23 cellular contexts compared by ENCODE assay signal in genomic region chr4:156473175-156473574, GRCh38.
A peak's percentile ranks its signal among the peaks of the same experiment; 100 is the strongest.
DNase-seq lines count a peak whose midpoint lies in the region; ATAC-seq lines count a peak whose summit lies in the region.
"Had no signal": no experiment of that assay in that cellular context is flagged by ENCODE, and none has a peak within 500 bp of the region (broad histone marks: within the 10 kb centered on the region; RNA-seq: fewer than 3 reads in every experiment).

No MANE protein-coding gene starts in this region.

- H3K36me3 ChIP-seq in SJCRH30 = no peaks in the 10 kb centered on the region
- H3K36me3 ChIP-seq: BE2C, heart left ventricle, right atrium auricular region had no signal

- peak; percentile 61 for ATAC-seq in stimulated activated naive CD8-positive, alpha-beta T cell treated with anti-CD3 and anti-CD28 coated beads, Interleukin-15, amount 100 ng/mL, for 72 hours
- ATAC-seq in stimulated activated naive CD8-positive, alpha-beta T cell treated with anti-CD3 and anti-CD28 coated beads, Interleukin-15, Interleukin-2, amounts not matched to agents 100 U/mL and 50 U/mL, for 24 hours = no peak
- ATAC-seq in HG02852 (IDR thresholded peaks at IDR 0.05; ENCODE audit: unreplicated experiment) = peak; percentile 52
- ATAC-seq in stimulated activated effector memory CD8-positive, alpha-beta T cell treated with anti-CD3 and anti-CD28 coated beads, Interleukin-12 subunit alpha, Interleukin-12 subunit beta, amount 100 ng/mL, for 72 hours = peak; percentile 55
- no peak for ATAC-seq in activated CD8-positive, alpha-beta T cell treated with anti-CD3 and anti-CD28 coated beads, Interleukin-2, amount 10 ng/mL, durations not matched to agents 7 days and 5 days
- ATAC-seq: heart left ventricle; K562; left colon; naive thymus-derived CD4-positive, alpha-beta T cell had no signal

- H3K27ac Mint-ChIP-seq in stimulated activated naive CD8-positive, alpha-beta T cell treated with anti-CD3 and anti-CD28 coated beads, Interleukin-15, amount 100 ng/mL, for 72 hours = no peak overlapping the region
- H3K27ac Mint-ChIP-seq in stimulated activated effector memory CD8-positive, alpha-beta T cell treated with anti-CD3 and anti-CD28 coated beads, Interleukin-12 subunit alpha, Interleukin-12 subunit beta, amount 100 ng/mL, for 72 hours = no peak overlapping the region
- H3K27ac Mint-ChIP-seq in activated CD8-positive, alpha-beta T cell treated with anti-CD3 and anti-CD28 coated beads, Interleukin-2, amount 10 ng/mL, durations not matched to agents 7 days and 5 days = no peak overlapping the region
- H3K27ac Mint-ChIP-seq in activated naive CD4-positive, alpha-beta T cell treated with anti-CD3 and anti-CD28 coated beads for 36 hours = no peak overlapping the region
- H3K27ac Mint-ChIP-seq: naive thymus-derived CD4-positive, alpha-beta T cell had no signal

- peak overlapping the region; percentile 25; the same call in 1 of the 2 replicates for H3K27ac ChIP-seq in SJCRH30
- H3K27ac ChIP-seq: heart left ventricle, right atrium auricular region had no signal

- no peaks in the 10 kb centered on the region for H3K4me1 Mint-ChIP-seq in stimulated activated naive CD8-positive, alpha-beta T cell treated with anti-CD3 and anti-CD28 coated beads, Interleukin-15, amount 100 ng/mL, for 72 hours
- H3K4me1 Mint-ChIP-seq in stimulated activated effector memory CD8-positive, alpha-beta T cell treated with anti-CD3 and anti-CD28 coated beads, Interleukin-12 subunit alpha, Interleukin-12 subunit beta, amount 100 ng/mL, for 72 hours = no peaks in the 10 kb centered on the region
- H3K4me1 Mint-ChIP-seq in activated CD8-positive, alpha-beta T cell treated with anti-CD3 and anti-CD28 coated beads, Interleukin-2, amount 10 ng/mL, durations not matched to agents 7 days and 5 days (ENCODE audit: low read depth) = no peaks in the 10 kb centered on the region
- no peaks in the 10 kb centered on the region for H3K4me1 Mint-ChIP-seq in activated naive CD4-positive, alpha-beta T cell treated with anti-CD3 and anti-CD28 coated beads for 36 hours (ENCODE audit: low read depth)
- H3K4me1 Mint-ChIP-seq: naive thymus-derived CD4-positive, alpha-beta T cell had no signal

- CTCF ChIA-PET in activated CD8-positive, alpha-beta T cell treated with anti-CD3 and anti-CD28 coated beads, Interleukin-2, amount 10 ng/mL, durations not matched to agents 7 days and 5 days (lab: Charles Lee) = no interaction called here
- CTCF ChIA-PET in activated naive CD4-positive, alpha-beta T cell treated with anti-CD3 and anti-CD28 coated beads for 36 hours (lab: Charles Lee) = no interaction called here

- peaks cover 13% of the 10 kb centered on the region for H3K4me1 ChIP-seq in SJCRH30
- H3K4me1 ChIP-seq: BE2C, heart left ventricle, right atrium auricular region had no signal

- H3K9me3 Mint-ChIP-seq in stimulated activated naive CD8-positive, alpha-beta T cell treated with anti-CD3 and anti-CD28 coated beads, Interleukin-15, amount 100 ng/mL, for 72 hours = no peaks in the 10 kb centered on the region
- peaks cover 8% of the 10 kb centered on the region for H3K9me3 Mint-ChIP-seq in stimulated activated effector memory CD8-positive, alpha-beta T cell treated with anti-CD3 and anti-CD28 coated beads, Interleukin-12 subunit alpha, Interleukin-12 subunit beta, amount 100 ng/mL, for 72 hours
- H3K9me3 Mint-ChIP-seq in activated CD8-positive, alpha-beta T cell treated with anti-CD3 and anti-CD28 coated beads, Interleukin-2, amount 10 ng/mL, durations not matched to agents 7 days and 5 days (ENCODE audit: insufficient read depth) = no peaks in the 10 kb centered on the region
- H3K9me3 Mint-ChIP-seq in activated naive CD4-positive, alpha-beta T cell treated with anti-CD3 and anti-CD28 coated beads for 36 hours = peaks cover 5% of the 10 kb centered on the region

- no peak overlapping the region for H3K4me3 Mint-ChIP-seq in stimulated activated naive CD8-positive, alpha-beta T cell treated with anti-CD3 and anti-CD28 coated beads, Interleukin-15, amount 100 ng/mL, for 72 hours
- no peak overlapping the region for H3K4me3 Mint-ChIP-seq in stimulated activated effector memory CD8-positive, alpha-beta T cell treated with anti-CD3 and anti-CD28 coated beads, Interleukin-12 subunit alpha, Interleukin-12 subunit beta, amount 100 ng/mL, for 72 hours
- no peak overlapping the region for H3K4me3 Mint-ChIP-seq in activated CD8-positive, alpha-beta T cell treated with anti-CD3 and anti-CD28 coated beads, Interleukin-2, amount 10 ng/mL, durations not matched to agents 7 days and 5 days
- H3K4me3 Mint-ChIP-seq in activated naive CD4-positive, alpha-beta T cell treated with anti-CD3 and anti-CD28 coated beads for 36 hours = no peak overlapping the region
- H3K4me3 Mint-ChIP-seq: naive thymus-derived CD4-positive, alpha-beta T cell had no signal

- POLR2A ChIA-PET in activated CD8-positive, alpha-beta T cell treated with anti-CD3 and anti-CD28 coated beads, Interleukin-2, amount 10 ng/mL, durations not matched to agents 7 days and 5 days (lab: Charles Lee) = no interaction called here

- intact Hi-C loops in activated naive CD4-positive, alpha-beta T cell treated with anti-CD3 and anti-CD28 coated beads for 36 hours (cut with micrococcal nuclease) = no loop called here

- H3K27me3 Mint-ChIP-seq in stimulated activated naive CD8-positive, alpha-beta T cell treated with anti-CD3 and anti-CD28 coated beads, Interleukin-15, amount 100 ng/mL, for 72 hours = no peaks in the 10 kb centered on the region
- no peaks in the 10 kb centered on the region for H3K27me3 Mint-ChIP-seq in activated CD8-positive, alpha-beta T cell treated with anti-CD3 and anti-CD28 coated beads, Interleukin-2, amount 10 ng/mL, durations not matched to agents 7 days and 5 days (ENCODE audit: low read depth)
- no peaks in the 10 kb centered on the region for H3K27me3 Mint-ChIP-seq in activated naive CD4-positive, alpha-beta T cell treated with anti-CD3 and anti-CD28 coated beads for 36 hours (ENCODE audit: low read depth)
- H3K27me3 Mint-ChIP-seq: naive thymus-derived CD4-positive, alpha-beta T cell had no signal

- H3K9me3 ChIP-seq in SJCRH30 (replicated peaks) = no peaks in the 10 kb centered on the region
- H3K9me3 ChIP-seq: BE2C, heart left ventricle, right atrium auricular region had no signal

- H3K36me3 Mint-ChIP-seq in stimulated activated effector memory CD8-positive, alpha-beta T cell treated with anti-CD3 and anti-CD28 coated beads, Interleukin-12 subunit alpha, Interleukin-12 subunit beta, amount 100 ng/mL, for 72 hours = no peaks in the 10 kb centered on the region
- no peaks in the 10 kb centered on the region for H3K36me3 Mint-ChIP-seq in activated CD8-positive, alpha-beta T cell treated with anti-CD3 and anti-CD28 coated beads, Interleukin-2, amount 10 ng/mL, durations not matched to agents 7 days and 5 days (ENCODE audit: low read depth)
- no peaks in the 10 kb centered on the region for H3K36me3 Mint-ChIP-seq in activated naive CD4-positive, alpha-beta T cell treated with anti-CD3 and anti-CD28 coated beads for 36 hours (ENCODE audit: low read depth)
- H3K36me3 Mint-ChIP-seq: naive thymus-derived CD4-positive, alpha-beta T cell had no signal

- no peaks in the 10 kb centered on the region for H3K27me3 ChIP-seq in SJCRH30
- H3K27me3 ChIP-seq: BE2C, right atrium auricular region had no signal

- no peak for DNase-seq in stimulated activated naive CD8-positive, alpha-beta T cell treated with anti-CD3 and anti-CD28 coated beads, Interleukin-15, amount 100 ng/mL, for 72 hours
- no peak for DNase-seq in stimulated activated naive CD8-positive, alpha-beta T cell treated with anti-CD3 and anti-CD28 coated beads, Interleukin-15, Interleukin-2, amounts not matched to agents 100 U/mL and 50 U/mL, for 24 hours
- DNase-seq in SJCRH30 = no peak
- DNase-seq in stimulated activated effector memory CD8-positive, alpha-beta T cell treated with anti-CD3 and anti-CD28 coated beads, Interleukin-12 subunit alpha, Interleukin-12 subunit beta, amount 100 ng/mL, for 72 hours (ENCODE audit: low spot score in 2 of 2) = no peak
- DNase-seq in NCI-H1092 (lab: John Stamatoyannopoulos, UW) = no peak
- DNase-seq in activated CD8-positive, alpha-beta T cell treated with anti-CD3 and anti-CD28 coated beads, Interleukin-2, amount 10 ng/mL, durations not matched to agents 7 days and 5 days = no peak
- DNase-seq in activated naive CD4-positive, alpha-beta T cell treated with anti-CD3 and anti-CD28 coated beads for 36 hours = no peak
- DNase-seq: activated CD4-positive, alpha-beta T cell treated with anti-CD3 and anti-CD28 coated beads, Interleukin-2, amount 50 U/mL, for 48 hours; activated naive CD4-positive, alpha-beta T cell treated with Interleukin-2 at 50 U/mL for 16 hours; activated T-cell treated with anti-CD3 and anti-CD28 coated beads for 4 hours; amygdala; BE2C; caudate nucleus; DMS79 treated with DMSO at 0.1 percent for 48 hours; heart left ventricle; left colon; mesendoderm; naive thymus-derived CD4-positive, alpha-beta T cell; NCI-H526 treated with DMSO at 0.1 percent for 48 hours; substantia nigra had no signal

- H3K4me3 ChIP-seq in SJCRH30 = no peak overlapping the region
- H3K4me3 ChIP-seq: heart left ventricle, K562, right atrium auricular region had no signal

Comparison
In these comparisons a context has a peak if more than half of its experiments do, and no peak if none do; other contexts are left out.
1. ATAC-seq: peak in stimulated activated naive CD8-positive, alpha-beta T cell treated with anti-CD3 and anti-CD28 coated beads, Interleukin-15, amount 100 ng/mL, for 72 hours (single experiment), HG02852 (single experiment) and stimulated activated effector memory CD8-positive, alpha-beta T cell treated with anti-CD3 and anti-CD28 coated beads, Interleukin-12 subunit alpha, Interleukin-12 subunit beta, amount 100 ng/mL, for 72 hours (single experiment); none in stimulated activated naive CD8-positive, alpha-beta T cell treated with anti-CD3 and anti-CD28 coated beads, Interleukin-15, Interleukin-2, amounts not matched to agents 100 U/mL and 50 U/mL, for 24 hours (single experiment) and activated CD8-positive, alpha-beta T cell treated with anti-CD3 and anti-CD28 coated beads, Interleukin-2, amount 10 ng/mL, durations not matched to agents 7 days and 5 days (single experiment).